ENCODE assay signal across 20 cellular contexts in the genomic region with DNA sequence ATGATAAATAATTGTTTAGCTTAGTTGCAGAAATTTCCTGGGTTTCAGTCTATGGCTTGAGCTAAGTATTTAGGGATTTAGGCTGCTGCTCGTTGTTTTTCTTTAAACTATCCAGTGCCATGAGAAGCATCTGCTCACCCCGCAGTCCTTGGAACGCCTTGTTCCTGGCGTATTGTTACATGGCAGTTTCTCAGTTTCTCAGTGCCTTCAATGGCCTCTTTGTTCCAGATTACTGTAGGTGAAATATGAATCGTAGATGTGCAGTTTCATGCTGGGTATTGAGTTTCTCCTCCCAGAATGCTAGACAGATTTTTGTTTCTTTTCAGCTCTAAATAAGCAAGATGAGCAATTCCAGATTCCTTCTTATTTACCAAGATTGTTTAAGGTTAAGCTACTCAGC.
DNase-seq lines count a peak whose midpoint lies in the region; ATAC-seq and TF ChIP-seq lines count a peak whose summit lies in the region.
"Had no signal": no experiment of that assay in that cellular context is flagged by ENCODE, and none has a peak within 500 bp of the region (broad histone marks: within the 10 kb centered on the region; RNA-seq: fewer than 3 reads in every experiment).

No MANE protein-coding gene starts in this region.

- H3K4me1 ChIP-seq in ACC112 (ENCODE audit: control insufficient read depth, insufficient read depth, low read length, unreplicated experiment), result no peaks in the 10 kb centered on the region
- H3K4me1 ChIP-seq: adrenal gland, left lung, right atrium auricular region had no signal

- ATAC-seq in HG03108 (IDR thresholded peaks at IDR 0.05; ENCODE audit: unreplicated experiment), result no peak
- no peak for ATAC-seq in activated CD4-positive, CD25-positive, alpha-beta regulatory T cell treated with anti-CD3 and anti-CD28 coated beads, Interleukin-2, amount 50 U/mL, for 24 hours
- ATAC-seq: esophagus mucosa, left lung had no signal

- no peak overlapping the region for H3K27ac ChIP-seq in ACC112 (ENCODE audit: low read depth, low read length)
- H3K27ac ChIP-seq: adrenal gland, left lung, right atrium auricular region had no signal

- no peaks in the 10 kb centered on the region for H3K79me2 ChIP-seq in ACC112 (ENCODE audit: control insufficient read depth, insufficient read depth, low read length, unreplicated experiment)

- H3K36me3 ChIP-seq in ACC112 (ENCODE audit: insufficient read depth, low read length), result peaks cover 3% of the 10 kb centered on the region; the same call in 1 of the 2 replicates
- H3K36me3 ChIP-seq: adrenal gland, left lung, right atrium auricular region had no signal

- peaks cover 13% of the 10 kb centered on the region for H3K4me1 Mint-ChIP-seq in neural crest cell
- H3K4me1 Mint-ChIP-seq: CD4-positive, CD25-positive, alpha-beta regulatory T cell; stimulated activated effector memory CD8-positive, alpha-beta T cell treated with anti-CD3 and anti-CD28 coated beads, Interleukin-12 subunit alpha, Interleukin-12 subunit beta, amount 100 ng/mL, for 72 hours had no signal

- H3K27me3 Mint-ChIP-seq in neural crest cell (ENCODE audit: low read depth), result no peaks in the 10 kb centered on the region
- H3K27me3 Mint-ChIP-seq: CD4-positive, CD25-positive, alpha-beta regulatory T cell had no signal

- H3K9me3 Mint-ChIP-seq in neural crest cell, result peaks cover 4% of the 10 kb centered on the region

- no peak for TF ChIP-seq CTCF in neural crest cell (conservative IDR thresholded peaks at IDR 0.05)

- peak overlapping the region; percentile 21 for H3K27ac Mint-ChIP-seq in neural crest cell (ENCODE audit: unreplicated experiment)
- H3K27ac Mint-ChIP-seq: CD4-positive, CD25-positive, alpha-beta regulatory T cell; stimulated activated effector memory CD8-positive, alpha-beta T cell treated with anti-CD3 and anti-CD28 coated beads, Interleukin-12 subunit alpha, Interleukin-12 subunit beta, amount 100 ng/mL, for 72 hours had no signal

- H3K36me3 Mint-ChIP-seq in neural crest cell (ENCODE audit: low read depth), result no peaks in the 10 kb centered on the region
- H3K36me3 Mint-ChIP-seq: CD4-positive, CD25-positive, alpha-beta regulatory T cell; stimulated activated effector memory CD8-positive, alpha-beta T cell treated with anti-CD3 and anti-CD28 coated beads, Interleukin-12 subunit alpha, Interleukin-12 subunit beta, amount 100 ng/mL, for 72 hours had no signal

- H3K27me3 ChIP-seq in ACC112 (ENCODE audit: insufficient read depth, low read length), result no peaks in the 10 kb centered on the region
- H3K27me3 ChIP-seq: adrenal gland, left lung, right atrium auricular region had no signal

- peak overlapping the region; percentile 48 for H2AFZ ChIP-seq in ACC112 (ENCODE audit: low read length, unreplicated experiment)

- H3K4me3 Mint-ChIP-seq in neural crest cell, result no peak overlapping the region
- H3K4me3 Mint-ChIP-seq: CD4-positive, CD25-positive, alpha-beta regulatory T cell; stimulated activated effector memory CD8-positive, alpha-beta T cell treated with anti-CD3 and anti-CD28 coated beads, Interleukin-12 subunit alpha, Interleukin-12 subunit beta, amount 100 ng/mL, for 72 hours had no signal

- H3K4me3 ChIP-seq in ACC112 (ENCODE audit: low read depth, low read length), result no peak overlapping the region
- H3K4me3 ChIP-seq: adrenal gland, left lung, right atrium auricular region had no signal

- peak; percentile 1 for DNase-seq in LHCN-M2 (ENCODE audit: low read depth)
- peak; percentile 90 for DNase-seq in cerebellar cortex (ENCODE audit: low spot score)
- no peak for DNase-seq in neural crest cell (ENCODE audit: low read depth, low spot score)
- no peak for DNase-seq in NCI-H1436 (lab: John Stamatoyannopoulos, UW)
- DNase-seq in iPS-NIHi11 (ENCODE audit: low spot score), result no peak
- DNase-seq: activated CD4-positive, alpha-beta T cell treated with anti-CD3 and anti-CD28 coated beads for 48 hours; activated CD8-positive, alpha-beta memory T cell treated with anti-CD3 and anti-CD28 coated beads, Interleukin-2, amount 50 U/mL, for 4 hours; activated effector memory CD4-positive, alpha-beta T cell treated with Interleukin-2 at 50 U/mL for 16 hours; adrenal gland; CD4-positive, CD25-positive, alpha-beta regulatory T cell; effector CD4-positive, alpha-beta T cell; left lung; NCI-H1092 treated with DMSO at 0.1 percent for 48 hours; NK-92 treated with Interleukin-12 subunit alpha and Interleukin-12 subunit beta, amount 100 ng/mL, for 24 hours had no signal

Comparison
In these comparisons a context has a peak if more than half of its experiments do, and no peak if none do; other contexts are left out.
1. DNase-seq: peak in LHCN-M2 (single experiment) and cerebellar cortex (single experiment); none in neural crest cell (single experiment), NCI-H1436 (single experiment) and iPS-NIHi11 (single experiment).